Comparison of ENCODE assay signal across 1 cellular context in genomic region chr6:45946887-45947286, GRCh38.
TF ChIP-seq lines count a peak whose summit lies in the region.

No MANE protein-coding gene starts in this region.

TF ChIP-seq in HCT116, 20 proteins besides CTCF, POLR2A, EP300 and RAD21 (continued from another document):
- no peak for TF ChIP-seq ZBTB33 (IDR thresholded peaks at IDR 0.05; ENCODE audit: extremely low read depth, insufficient replicate concordance, low read length)
- TF ChIP-seq, protein P1, sequence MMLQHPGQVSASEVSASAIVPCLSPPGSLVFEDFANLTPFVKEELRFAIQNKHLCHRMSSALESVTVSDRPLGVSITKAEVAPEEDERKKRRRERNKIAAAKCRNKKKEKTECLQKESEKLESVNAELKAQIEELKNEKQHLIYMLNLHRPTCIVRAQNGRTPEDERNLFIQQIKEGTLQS (IDR thresholded peaks at IDR 0.05): no peak
TF ChIP-seq in HCT116: peak in this region for 1.
